Comparison of ENCODE assay signal across 15 cellular contexts in genomic region chr4:33218238-33218637, GRCh38.
DNase-seq lines count a peak whose midpoint lies in the region; ATAC-seq and TF ChIP-seq lines count a peak whose summit lies in the region.
"Had no signal": no experiment of that assay in that cellular context is flagged by ENCODE, and none has a peak within 500 bp of the region (broad histone marks: within the 10 kb centered on the region; RNA-seq: fewer than 3 reads in every experiment).

No MANE protein-coding gene starts in this region.

- H3K36me3 Mint-ChIP-seq in activated T-cell treated with anti-CD3 and anti-CD28 coated beads, Interleukin-2, amount 50 U/mL, for 24 hours (ENCODE audit: low read depth), result no peaks in the 10 kb centered on the region
- H3K36me3 Mint-ChIP-seq: CD4-positive, alpha-beta memory T cell had no signal

- no peak for ATAC-seq in sciatic nerve
- ATAC-seq: GM23338, HCT116 had no signal

- no peak overlapping the region for H3K23ac ChIP-seq in mesenchymal stem cell (ENCODE audit: low read length in 2 of 2)

- peaks cover 8% of the 10 kb centered on the region for H3K9me3 Mint-ChIP-seq in activated T-cell treated with anti-CD3 and anti-CD28 coated beads, Interleukin-2, amount 50 U/mL, for 24 hours
- H3K9me3 Mint-ChIP-seq: GM23338 had no signal

- TF ChIP-seq CTCF in fibroblast of mammary gland (conservative IDR thresholded peaks at IDR 0.05; ENCODE audit: control insufficient read depth, insufficient read depth, low read depth, low read length) (no peak), smooth muscle cell (IDR thresholded peaks at IDR 0.05; ENCODE audit: borderline replicate concordance, insufficient read depth, poor library complexity, severe bottlenecking) (no peak)

- no peaks in the 10 kb centered on the region for H3K27me3 Mint-ChIP-seq in activated T-cell treated with anti-CD3 and anti-CD28 coated beads, Interleukin-2, amount 50 U/mL, for 24 hours
- H3K27me3 Mint-ChIP-seq: CD4-positive, alpha-beta memory T cell had no signal

- no peaks in the 10 kb centered on the region for H3F3A ChIP-seq in smooth muscle cell (ENCODE audit: low read depth)

- no peak overlapping the region for H4K91ac ChIP-seq in mesenchymal stem cell (ENCODE audit: low read length)

- H3K4me3 Mint-ChIP-seq in activated T-cell treated with anti-CD3 and anti-CD28 coated beads, Interleukin-2, amount 50 U/mL, for 24 hours, result no peak overlapping the region
- H3K4me3 Mint-ChIP-seq: CD4-positive, alpha-beta memory T cell; GM23338; H9 had no signal

- H4K20me1 ChIP-seq in smooth muscle cell (ENCODE audit: low read depth), result no peaks in the 10 kb centered on the region

- WGBS in mesenchymal stem cell, result 81% methylated on average over 5 of the region's 5 CpGs
- WGBS in smooth muscle cell (ENCODE audit: low lambda C conversion rate), result 19% methylated on average over 5 of the region's 5 CpGs

- no peak overlapping the region for H2BK12ac ChIP-seq in mesenchymal stem cell (ENCODE audit: low read length in 2 of 2)

- H2BK5ac ChIP-seq in mesenchymal stem cell (ENCODE audit: low read depth, low read length, poor library complexity, severe bottlenecking), result no peak overlapping the region

- H3K18ac ChIP-seq in mesenchymal stem cell (ENCODE audit: low read depth in 1 of 2, low read length in 2 of 2), result no peak overlapping the region

- no peaks in the 10 kb centered on the region for H3K9me3 ChIP-seq in mesenchymal stem cell (ENCODE audit: control insufficient read depth, low read length)
- no peaks in the 10 kb centered on the region for H3K9me3 ChIP-seq in smooth muscle cell (replicated peaks; ENCODE audit: low read depth)

- no peaks in the 10 kb centered on the region for H3K79me2 ChIP-seq in smooth muscle cell (ENCODE audit: low read depth)

- no peak overlapping the region for H2AK5ac ChIP-seq in mesenchymal stem cell (ENCODE audit: low read length, severe bottlenecking)

- H3K4me3 ChIP-seq in fibroblast of mammary gland (ENCODE audit: control insufficient read depth, low read depth, low read length) (no peak overlapping the region), mesenchymal stem cell (ENCODE audit: insufficient read depth in 1 of 2, low read depth in 1 of 2, low read length in 2 of 2) (no peak overlapping the region), smooth muscle cell (no peak overlapping the region)
- H3K4me3 ChIP-seq: GM23338 had no signal

- no peaks in the 10 kb centered on the region for H3K36me3 ChIP-seq in mesenchymal stem cell (ENCODE audit: control insufficient read depth in 1 of 2, insufficient read depth in 2 of 2, low read depth in 1 of 2, low read length in 2 of 2)
- no peaks in the 10 kb centered on the region for H3K36me3 ChIP-seq in smooth muscle cell (ENCODE audit: low read depth)

- intact Hi-C loops in sciatic nerve (cut with DNase I), result no loop called here

- DNase-seq in RKO (ENCODE audit: low spot score), result peak; percentile 41
- peak; percentile 58 for DNase-seq in fibroblast of mammary gland (ENCODE audit: low read depth)
- no peak for DNase-seq in mesenchymal stem cell
- DNase-seq in sciatic nerve (ENCODE audit: low spot score), result no peak
- no peak for DNase-seq in smooth muscle cell (lab: John Stamatoyannopoulos, UW; ENCODE audit: unreplicated experiment)
- DNase-seq in activated T-cell treated with anti-CD3 and anti-CD28 coated beads, Interleukin-2, amount 50 U/mL, for 24 hours, result no peak
- DNase-seq: C1 segment of cervical spinal cord; Calu3; CD4-positive, alpha-beta memory T cell; COR-L47; DMS53; DMS79 treated with DMSO at 0.1 percent for 48 hours; H9 had no signal

- H3K9ac ChIP-seq in mesenchymal stem cell (ENCODE audit: low read length) (peak overlapping the region; percentile 14), smooth muscle cell (ENCODE audit: low read depth) (no peak overlapping the region)

- no peaks in the 10 kb centered on the region for H3K79me1 ChIP-seq in mesenchymal stem cell (replicated peaks; ENCODE audit: low read length, poor library complexity, severe bottlenecking)

- no peak overlapping the region for H2BK15ac ChIP-seq in mesenchymal stem cell (ENCODE audit: low read depth, poor library complexity, severe bottlenecking)

- no peaks in the 10 kb centered on the region for H3K4me1 Mint-ChIP-seq in activated T-cell treated with anti-CD3 and anti-CD28 coated beads, Interleukin-2, amount 50 U/mL, for 24 hours (ENCODE audit: low read depth)
- H3K4me1 Mint-ChIP-seq: CD4-positive, alpha-beta memory T cell had no signal

- H2AFZ ChIP-seq in mesenchymal stem cell (ENCODE audit: low read depth, low read length) (no peak overlapping the region), smooth muscle cell (ENCODE audit: low read depth) (no peak overlapping the region)
- H2AFZ ChIP-seq: GM23338 had no signal

- H3K14ac ChIP-seq in mesenchymal stem cell (ENCODE audit: low read length in 2 of 2), result no peak overlapping the region

- H3K27ac ChIP-seq in mesenchymal stem cell (ENCODE audit: low read length, poor library complexity, severe bottlenecking) (no peak overlapping the region), smooth muscle cell (ENCODE audit: low read depth) (no peak overlapping the region)

- H2BK120ac ChIP-seq in mesenchymal stem cell (ENCODE audit: low read depth, low read length), result no peak overlapping the region

- H3K4me1 ChIP-seq in mesenchymal stem cell (ENCODE audit: control insufficient read depth, insufficient read depth, low read depth, low read length) (no peaks in the 10 kb centered on the region), smooth muscle cell (ENCODE audit: low read depth) (no peaks in the 10 kb centered on the region)

- H3K27me3 ChIP-seq in mesenchymal stem cell (ENCODE audit: control insufficient read depth in 1 of 2, insufficient read depth in 1 of 2, low read length in 2 of 2) (no peaks in the 10 kb centered on the region), smooth muscle cell (ENCODE audit: low read depth) (no peaks in the 10 kb centered on the region)

- H3K4me2 ChIP-seq in mesenchymal stem cell (ENCODE audit: low read length, poor library complexity, severe bottlenecking), result no peak overlapping the region
- no peak overlapping the region for H3K4me2 ChIP-seq in smooth muscle cell
- H3K4me2 ChIP-seq: GM23338 had no signal

- no peak overlapping the region for H3K27ac Mint-ChIP-seq in activated T-cell treated with anti-CD3 and anti-CD28 coated beads, Interleukin-2, amount 50 U/mL, for 24 hours
- H3K27ac Mint-ChIP-seq: CD4-positive, alpha-beta memory T cell; GM23338; H9 had no signal

- no peak overlapping the region for H4K8ac ChIP-seq in mesenchymal stem cell (ENCODE audit: low read length)

- no peak overlapping the region for H3K4ac ChIP-seq in mesenchymal stem cell (ENCODE audit: low read depth in 1 of 2, low read length in 2 of 2)

Comparison
In these comparisons a context has a peak if more than half of its experiments do, and no peak if none do; other contexts are left out.
1. DNase-seq: peak in RKO (single experiment) and fibroblast of mammary gland (single experiment); none in mesenchymal stem cell (single experiment), sciatic nerve (single experiment), smooth muscle cell (single experiment) and activated T-cell treated with anti-CD3 and anti-CD28 coated beads, Interleukin-2, amount 50 U/mL, for 24 hours (single experiment).